In genomic region chr12:6230321-6231110, GRCh38 we compare ENCODE assay signal across 8 cellular contexts. TPM values are rescaled to one million over a fixed set of nuclear protein-coding genes. Genes with fewer than 3 reads are reported as not detected.
DNase-seq lines count a peak whose midpoint lies in the region; ATAC-seq, FAIRE-seq and TF ChIP-seq lines count a peak whose summit lies in the region.

No MANE protein-coding gene starts in this region.

- no peak for FAIRE-seq in small intestine (lab: Jason Lieb, UNC)

- H3K4me3 ChIP-seq in heart right ventricle (peak overlapping the region in 1 of 10 donors; percentile 11), small intestine (ENCODE audit: low read depth in 1 of 2, low read length in 2 of 2) (no peak overlapping the region)

- H3K36me3 ChIP-seq in heart right ventricle (peaks cover 0 to 57% (median 7%) of the 10 kb centered on the region in 9 donors), small intestine (ENCODE audit: control insufficient read depth in 2 of 2, insufficient read depth in 2 of 2, low read length in 2 of 2) (no peaks in the 10 kb centered on the region)

- peaks cover 0 to 3% (median 0%) of the 10 kb centered on the region in 7 donors for H3K9me3 Mint-ChIP-seq in CD14-positive monocyte
- H3K9me3 Mint-ChIP-seq in activated naive CD4-positive, alpha-beta T cell treated with anti-CD3 and anti-CD28 coated beads, Interleukin-2, amount 50 U/mL, for 24 hours, result no peaks in the 10 kb centered on the region

- DNase-seq in CD14-positive monocyte (ENCODE audit: low spot score), result peak; percentile 87
- peak; percentile 97 for DNase-seq in SK-MEL-5 (ENCODE audit: low read depth, low spot score)
- DNase-seq in heart right ventricle, result peak in 1 of 2 donors; percentile 61
- peak; percentile 76 for DNase-seq in small intestine
- no peak for DNase-seq in LoVo (ENCODE audit: low spot score)

- H3K27ac Mint-ChIP-seq in CD14-positive monocyte, result peak overlapping the region; percentile 91 to 97 (median 95)
- H3K27ac Mint-ChIP-seq in activated naive CD4-positive, alpha-beta T cell treated with anti-CD3 and anti-CD28 coated beads, Interleukin-2, amount 50 U/mL, for 24 hours, result peak overlapping the region; percentile 76

- peaks cover 0 to 6% of the 10 kb centered on the region in 2 donors for H3K36me3 Mint-ChIP-seq in CD14-positive monocyte
- H3K36me3 Mint-ChIP-seq in activated naive CD4-positive, alpha-beta T cell treated with anti-CD3 and anti-CD28 coated beads, Interleukin-2, amount 50 U/mL, for 24 hours, result no peaks in the 10 kb centered on the region

- TF ChIP-seq CTCF in CD14-positive monocyte (IDR thresholded peaks at IDR 0.05) (no peak), heart right ventricle (IDR thresholded peaks at IDR 0.05) (no peak)

- no peaks in the 10 kb centered on the region for H3K27me3 ChIP-seq in heart right ventricle
- H3K27me3 ChIP-seq in small intestine (ENCODE audit: control insufficient read depth in 2 of 2, insufficient read depth in 2 of 2, low read length in 2 of 2), result no peaks in the 10 kb centered on the region

- WGBS in heart right ventricle, 2 donors, result 62 to 77% methylated on average over 16 of the region's 16 CpGs
- WGBS in small intestine, 3 donors, result 12 to 36% (median 18%) methylated on average over 16 of the region's 16 CpGs

- H3K27ac ChIP-seq in heart right ventricle, result peak overlapping the region; percentile 79 to 96 (median 88)
- H3K27ac ChIP-seq in small intestine (ENCODE audit: low read depth in 1 of 2, low read length in 1 of 2), result peak overlapping the region; percentile 68 to 94

- H3K4me1 ChIP-seq in heart right ventricle, result peaks cover 72 to 100% (median 95%) of the 10 kb centered on the region in 9 donors
- peaks cover 24 to 40% of the 10 kb centered on the region in 2 donors for H3K4me1 ChIP-seq in small intestine (ENCODE audit: control insufficient read depth in 2 of 2, insufficient read depth in 1 of 2, low read depth in 1 of 2, low read length in 1 of 2)

- H3K4me3 Mint-ChIP-seq in CD14-positive monocyte, result peak overlapping the region; percentile 67 to 80
- H3K4me3 Mint-ChIP-seq in activated naive CD4-positive, alpha-beta T cell treated with anti-CD3 and anti-CD28 coated beads, Interleukin-2, amount 50 U/mL, for 24 hours, result peak overlapping the region; percentile 41

- in situ Hi-C loops in SK-MEL-5 (cut with HindIII; ENCODE audit: low pct_unique_long_range_greater_than_20kb, low sequenced_read_pairs), result no loop called here

- H3K4me1 Mint-ChIP-seq in CD14-positive monocyte, result peaks cover 46% of the 10 kb centered on the region
- H3K4me1 Mint-ChIP-seq in activated naive CD4-positive, alpha-beta T cell treated with anti-CD3 and anti-CD28 coated beads, Interleukin-2, amount 50 U/mL, for 24 hours, result peaks cover 37% of the 10 kb centered on the region

- H3K27me3 Mint-ChIP-seq in CD14-positive monocyte (ENCODE audit: low read depth in 3 of 3), result peaks cover 4 to 13% (median 7%) of the 10 kb centered on the region in 3 donors
- H3K27me3 Mint-ChIP-seq in activated naive CD4-positive, alpha-beta T cell treated with anti-CD3 and anti-CD28 coated beads, Interleukin-2, amount 50 U/mL, for 24 hours, result no peaks in the 10 kb centered on the region

- intact Hi-C loops in CD14-positive monocyte (cut with micrococcal nuclease), result loop anchor here in 1 of 2 donors (5.0 kb wide), 1 partner anchor 47 kb away; no protein-coding TSS in a partner anchor
- intact Hi-C loops in heart right ventricle (cut with DNase I), result loop anchor here in 4 of 10 donors (2.0 to 5.0 kb wide), 3 partner anchors 26 to 47 kb away; no protein-coding TSS in a partner anchor

- H3K9me3 ChIP-seq in heart right ventricle (no peaks in the 10 kb centered on the region), small intestine (ENCODE audit: control insufficient read depth, low read depth) (no peaks in the 10 kb centered on the region)

- peak; percentile 53 for ATAC-seq in HG02623 (IDR thresholded peaks at IDR 0.05; ENCODE audit: unreplicated experiment)
- peak in 3 of 8 donors; percentile 3 to 11 (median 8) for ATAC-seq in heart right ventricle
- ATAC-seq in HG03045 (IDR thresholded peaks at IDR 0.05; ENCODE audit: unreplicated experiment), result no peak

RNA-seq across cellular contexts. Expression of gene CD9, which starts 30.3 kb away (rescaled TPM):
- polyA plus RNA-seq in CD14-positive monocyte (100 to 1,000 TPM in 1 of 2 donors, 1 to 10 TPM in 1; 7.7 to 323 TPM), heart right ventricle (100 to 1,000 TPM in 1 of 2 donors, 10 to 100 TPM in 1; 52.3 to 109 TPM), small intestine (100 to 1,000 TPM in 1 of 3 donors, 10 to 100 TPM in 2; 46.2 to 296 (median 47.2) TPM)
- total RNA-seq in SK-MEL-5 (2014; rRNA removed; shearing (Covaris generic)), result 156 and 174 TPM in 2 replicates
- polyA plus RNA-seq in SK-MEL-5 (2015; cell fraction: cytosol; rRNA removed), result 231 and 251 TPM in 2 replicates
- polyA plus RNA-seq in SK-MEL-5 (2015; cell fraction: nucleus; rRNA removed), result 42.1 and 52.7 TPM in 2 replicates
- 10 to 100 TPM; 24.8 to 70.4 (median 52.8) TPM for total RNA-seq in heart right ventricle
